Comparison of ENCODE assay signal across 15 cellular contexts in genomic region chr11:124123587-124123986, GRCh38. TPM values are rescaled to one million over a fixed set of nuclear protein-coding genes. Genes with fewer than 3 reads are reported as not detected.
DNase-seq lines count a peak whose midpoint lies in the region; ATAC-seq and TF ChIP-seq lines count a peak whose summit lies in the region.
"Had no signal": no experiment of that assay in that cellular context is flagged by ENCODE, and none has a peak within 500 bp of the region (broad histone marks: within the 10 kb centered on the region; RNA-seq: fewer than 3 reads in every experiment).

No MANE protein-coding gene starts in this region.

- no peaks in the 10 kb centered on the region for H4K20me1 ChIP-seq in Loucy (ENCODE audit: insufficient read depth, low read length, poor library complexity, severe bottlenecking)

- H3K9me3 ChIP-seq in Loucy (ENCODE audit: insufficient read depth, low read depth, low read length) (no peaks in the 10 kb centered on the region), T-helper 17 cell (ENCODE audit: control insufficient read depth, low read length, poor library complexity, severe bottlenecking) (no peaks in the 10 kb centered on the region)

- TF ChIP-seq CTCF in Loucy (conservative IDR thresholded peaks at IDR 0.05; ENCODE audit: low read length): peak; percentile 64
- TF ChIP-seq CTCF in nephron progenitor cell (IDR thresholded peaks at IDR 0.05): peak; percentile 18

- no peaks in the 10 kb centered on the region for H3K27me3 ChIP-seq in Loucy (ENCODE audit: insufficient read depth, low read length, poor library complexity, severe bottlenecking)

- ATAC-seq in T-helper 17 cell: no peak
- ATAC-seq in HG03342 (IDR thresholded peaks at IDR 0.05; ENCODE audit: unreplicated experiment): no peak
- ATAC-seq in HG03097 (IDR thresholded peaks at IDR 0.05; ENCODE audit: low FRiP score, unreplicated experiment): no peak

- peaks cover 14% of the 10 kb centered on the region for H3K9me3 Mint-ChIP-seq in nephron progenitor cell

- H3K79me2 ChIP-seq in Loucy (ENCODE audit: insufficient read depth, low read length): no peaks in the 10 kb centered on the region

- H3F3A ChIP-seq in Loucy (ENCODE audit: low read depth): no peaks in the 10 kb centered on the region

- H3K4me3 Mint-ChIP-seq in T-helper 17 cell (peak overlapping the region; percentile 13), nephron progenitor cell (no peak overlapping the region)

- H3K36me3 Mint-ChIP-seq in T-helper 17 cell (ENCODE audit: low read depth): peaks cover 11% of the 10 kb centered on the region
- peaks cover 54% of the 10 kb centered on the region for H3K36me3 Mint-ChIP-seq in nephron progenitor cell (ENCODE audit: low read depth)

- no peaks in the 10 kb centered on the region for H3K9me2 ChIP-seq in Loucy (replicated peaks; ENCODE audit: low read depth, low read length)

- H2AFZ ChIP-seq in Loucy (ENCODE audit: low read length): no peak overlapping the region

- H3K4me1 ChIP-seq in Loucy (ENCODE audit: insufficient read depth, low read length, poor library complexity, severe bottlenecking): no peaks in the 10 kb centered on the region

- H3K27me3 Mint-ChIP-seq in T-helper 17 cell (no peaks in the 10 kb centered on the region), nephron progenitor cell (ENCODE audit: low read depth, poor library complexity) (peaks cover 6% of the 10 kb centered on the region)

- DNase-seq in NCI-H1436 (lab: John Stamatoyannopoulos, UW) (peak; percentile 1), NCI-H1436 treated with DMSO at 0.1 percent for 48 hours (lab: John Stamatoyannopoulos, UW) (no peak), T-helper 17 cell (no peak), nephron progenitor cell (no peak), HK-2 (ENCODE audit: unreplicated experiment) (no peak)
- DNase-seq: activated gamma-delta T cell treated with Interleukin-2 at 50 U/mL for 16 hours, Calu3, foreskin melanocyte, NCI-H187, OCI-M1 had no signal

- H3K4me1 Mint-ChIP-seq in T-helper 17 cell (peaks cover 3% of the 10 kb centered on the region), nephron progenitor cell (no peaks in the 10 kb centered on the region)

- no peak overlapping the region for H3K4me3 ChIP-seq in Loucy (ENCODE audit: low read length, poor library complexity, severe bottlenecking)

- no peaks in the 10 kb centered on the region for H3K36me3 ChIP-seq in Loucy (ENCODE audit: insufficient read depth, low read length)

- H3K27ac Mint-ChIP-seq in T-helper 17 cell: no peak overlapping the region
- H3K27ac Mint-ChIP-seq in nephron progenitor cell: no peak overlapping the region

- H3K4me2 ChIP-seq in Loucy (ENCODE audit: low read depth, low read length, poor library complexity, severe bottlenecking): no peak overlapping the region

- no peak overlapping the region for H3K9ac ChIP-seq in Loucy (ENCODE audit: low read depth, low read length, poor library complexity, severe bottlenecking)

RNA-seq across cellular contexts. Expression of gene VWA5A, which starts 8.3 kb away (rescaled TPM):
- total RNA-seq in T-helper 17 cell: 1 to 10 TPM; 4.7 to 5.4 TPM

RNA-seq across cellular contexts. Expression of gene OR10D3, which starts 59.6 kb away (rescaled TPM):
- total RNA-seq in T-helper 17 cell: not detected
- total RNA-seq: Calu3, mucosa of gallbladder, subcutaneous adipose tissue had no signal
